8 cellular contexts compared by ENCODE assay signal in genomic region chr10:72694476-72695369, GRCh38. TPM values are rescaled to one million over a fixed set of nuclear protein-coding genes. Genes with fewer than 3 reads are reported as not detected.
DNase-seq lines count a peak whose midpoint lies in the region; ATAC-seq, FAIRE-seq and TF ChIP-seq lines count a peak whose summit lies in the region.

No MANE protein-coding gene starts in this region.

- in situ Hi-C loops in G401 (cut with HindIII; ENCODE audit: low sequenced_read_pairs): no loop called here

- H3K27ac ChIP-seq in 22Rv1: no peak overlapping the region
- H3K27ac ChIP-seq in esophagus muscularis mucosa (replicated peaks in 1 of 4): peak overlapping the region in 1 of 4 donors; percentile 8
- H3K27ac ChIP-seq in small intestine (ENCODE audit: low read depth in 1 of 2, low read length in 1 of 2): no peak overlapping the region

- H3K4me3 ChIP-seq in esophagus muscularis mucosa (peak overlapping the region in 2 of 4 donors; percentile 2 to 15), small intestine (ENCODE audit: low read depth in 1 of 2, low read length in 2 of 2) (peak overlapping the region in 1 of 2 donors; percentile 61)

- no peak for ATAC-seq in GM18858 (IDR thresholded peaks at IDR 0.05; ENCODE audit: unreplicated experiment)

- no peak for TF ChIP-seq EP300 in esophagus muscularis mucosa (IDR thresholded peaks at IDR 0.05)

- peak; percentile 60 for TF ChIP-seq CTCF in 22Rv1 (IDR thresholded peaks at IDR 0.05)
- TF ChIP-seq CTCF in esophagus muscularis mucosa (IDR thresholded peaks at IDR 0.05): peak; percentile 49 to 60 (median 57)

- H3K36me3 ChIP-seq in esophagus muscularis mucosa (no peaks in the 10 kb centered on the region), small intestine (ENCODE audit: control insufficient read depth in 2 of 2, insufficient read depth in 2 of 2, low read length in 2 of 2) (no peaks in the 10 kb centered on the region)

- TF ChIP-seq POLR2A in esophagus muscularis mucosa (IDR thresholded peaks at IDR 0.05; ENCODE audit: low read depth): no peak

- DNase-seq in G401 (ENCODE audit: low spot score) (peak; percentile 91), OCI-M1 (lab: John Stamatoyannopoulos, UW) (peak; percentile 72), esophagus muscularis mucosa (ENCODE audit: extremely low spot score) (no peak), small intestine (peak; percentile 59), islet precursor cell (no peak), germinal center (ENCODE audit: low spot score) (no peak)

- 25% methylated on average over 6 of the region's 6 CpGs for WGBS in esophagus muscularis mucosa
- 46 to 57% (median 51%) methylated on average over 6 of the region's 6 CpGs for WGBS in small intestine, 3 donors

- H3K4me1 ChIP-seq in esophagus muscularis mucosa (peaks cover 24 to 39% (median 36%) of the 10 kb centered on the region in 4 donors), small intestine (ENCODE audit: control insufficient read depth in 2 of 2, insufficient read depth in 1 of 2, low read depth in 1 of 2, low read length in 1 of 2) (no peaks in the 10 kb centered on the region)

- FAIRE-seq in small intestine (lab: Jason Lieb, UNC): no peak

- intact Hi-C loops in esophagus muscularis mucosa (cut with DNase I): loop anchor here (2.0 to 10.0 kb wide), 3 partner anchors 67 to 330 kb away; partner anchors contain the start of gene MICU1

- H3K9me3 ChIP-seq in esophagus muscularis mucosa (no peaks in the 10 kb centered on the region), small intestine (ENCODE audit: control insufficient read depth, low read depth) (no peaks in the 10 kb centered on the region)

- no peaks in the 10 kb centered on the region for H3K27me3 ChIP-seq in esophagus muscularis mucosa
- no peaks in the 10 kb centered on the region for H3K27me3 ChIP-seq in small intestine (ENCODE audit: control insufficient read depth in 2 of 2, insufficient read depth in 2 of 2, low read length in 2 of 2)

RNA-seq across cellular contexts. Expression of gene MCU, which starts 2.8 kb away (rescaled TPM):
- 25.8 and 41.6 TPM in 2 replicates for total RNA-seq in G401 (2014; rRNA removed; shearing (Covaris generic))
- 10 to 100 TPM; 14.9 to 20.6 (median 19.5) TPM for total RNA-seq in esophagus muscularis mucosa
- polyA plus RNA-seq in small intestine: 10 to 100 TPM; 45.0 to 70.4 (median 52.4) TPM

Comparison
In these comparisons a context has a peak if more than half of its experiments do, and no peak if none do; other contexts are left out.
1. DNase-seq: peak in G401 (single experiment), OCI-M1 (single experiment) and small intestine (single experiment); none in esophagus muscularis mucosa (single experiment), islet precursor cell (single experiment) and germinal center (single experiment).